In genomic region chr9:118510711-118511110, GRCh38 we compare ENCODE assay signal across 11 cellular contexts.
"Had no signal": no experiment of that assay in that cellular context is flagged by ENCODE, and none has a peak within 500 bp of the region (broad histone marks: within the 10 kb centered on the region; RNA-seq: fewer than 3 reads in every experiment).

No MANE protein-coding gene starts in this region.

- ATAC-seq: GM23338, HCT116 had no signal

- H3K4me1 ChIP-seq: HAP-1 had no signal

- H3K4me3 ChIP-seq: GM23248, GM23338, HAP-1 had no signal

- H3K9me3 ChIP-seq: HAP-1 had no signal

- DNase-seq: GM23248, GOT3, H7, H9, HCEC 1CT, HFFc6 had no signal

- H3K36me3 ChIP-seq: HAP-1 had no signal

- FAIRE-seq: H1, H54 had no signal

- H3K27ac ChIP-seq: GM23248 had no signal
